ENCODE assay signal across 8 cellular contexts in genomic region chr11:35619030-35619753, GRCh38. TPM values are rescaled to one million over a fixed set of nuclear protein-coding genes. Genes with fewer than 3 reads are reported as not detected.
A peak's percentile ranks its signal among the peaks of the same experiment; 100 is the strongest.
DNase-seq lines count a peak whose midpoint lies in the region; ATAC-seq and TF ChIP-seq lines count a peak whose summit lies in the region.

No MANE protein-coding gene starts in this region.

- H3K27ac ChIP-seq in BLaER1 treated with 17β-estradiol and CSF1 and Interleukin-3, amounts not matched to agents 10 nM and 100 nM, result peak overlapping the region; percentile 76 to 97 (median 95)
- peak overlapping the region in 1 of 2 donors; percentile 88 for H3K27ac ChIP-seq in coronary artery
- peak overlapping the region; percentile 38 to 56 for H3K27ac ChIP-seq in liver (ENCODE audit: low read depth in 1 of 2, low read length in 2 of 2)

- DNase-seq in RPMI7951 (ENCODE audit: low read depth) (peak; percentile 48), coronary artery (ENCODE audit: low spot score) (no peak), T-helper 9 cell (no peak)

- TF ChIP-seq CTCF in coronary artery (IDR thresholded peaks at IDR 0.05) (no peak), liver (IDR thresholded peaks at IDR 0.05; ENCODE audit: low read depth, low read length, missing input control) (no peak)

- no peaks in the 10 kb centered on the region for H3K9me3 Mint-ChIP-seq in stimulated activated naive CD8-positive, alpha-beta T cell treated with anti-CD3 and anti-CD28 coated beads, Interleukin-15, Interleukin-2, amounts not matched to agents 100 ng/mL and 50 ng/mL, for 24 hours

- peak overlapping the region; percentile 70 for H3K4me3 Mint-ChIP-seq in stimulated activated naive CD8-positive, alpha-beta T cell treated with anti-CD3 and anti-CD28 coated beads, Interleukin-15, Interleukin-2, amounts not matched to agents 100 ng/mL and 50 ng/mL, for 24 hours

- H3K27me3 Mint-ChIP-seq in stimulated activated naive CD8-positive, alpha-beta T cell treated with anti-CD3 and anti-CD28 coated beads, Interleukin-15, Interleukin-2, amounts not matched to agents 100 ng/mL and 50 ng/mL, for 24 hours, result peaks cover 69% of the 10 kb centered on the region

- no peaks in the 10 kb centered on the region for H3K36me3 Mint-ChIP-seq in stimulated activated naive CD8-positive, alpha-beta T cell treated with anti-CD3 and anti-CD28 coated beads, Interleukin-15, Interleukin-2, amounts not matched to agents 100 ng/mL and 50 ng/mL, for 24 hours (ENCODE audit: low read depth)

- peak overlapping the region; percentile 68 to 89 (median 82) for H3K4me3 ChIP-seq in BLaER1 treated with 17β-estradiol and CSF1 and Interleukin-3, amounts not matched to agents 10 nM and 100 nM
- H3K4me3 ChIP-seq in coronary artery, result peak overlapping the region; percentile 86
- peak overlapping the region; percentile 42 to 73 (median 66) for H3K4me3 ChIP-seq in liver (ENCODE audit: low read depth in 1 of 3, low read length in 3 of 3)

- H3K36me3 ChIP-seq in BLaER1 treated with 17β-estradiol and CSF1 and Interleukin-3, amounts not matched to agents 10 nM and 100 nM, result peaks cover 0 to 13% (median 0%) of the 10 kb centered on the region in 11 experiments; a peak in 4 of 22 replicates
- no peaks in the 10 kb centered on the region for H3K36me3 ChIP-seq in liver (ENCODE audit: control insufficient read depth in 4 of 4, insufficient read depth in 3 of 4, low read depth in 1 of 4, low read length in 3 of 4)

- 1% methylated on average over 80 of the region's 80 CpGs for WGBS in liver

- TF ChIP-seq RAD21 in liver (IDR thresholded peaks at IDR 0.05), result peak in 1 of 2 donors; percentile 27

- no peaks in the 10 kb centered on the region for H3K27me3 ChIP-seq in BLaER1 treated with 17β-estradiol and CSF1 and Interleukin-3, amounts not matched to agents 10 nM and 100 nM
- peaks cover 0 to 3% (median 0%) of the 10 kb centered on the region in 4 donors for H3K27me3 ChIP-seq in liver (ENCODE audit: control insufficient read depth in 4 of 4, insufficient read depth in 4 of 4, low read length in 3 of 4)

- H3K4me2 ChIP-seq in BLaER1 treated with 17β-estradiol and CSF1 and Interleukin-3, amounts not matched to agents 10 nM and 100 nM, result peak overlapping the region; percentile 85 to 99 (median 97)

- H3K4me1 ChIP-seq in BLaER1 treated with 17β-estradiol and CSF1 and Interleukin-3, amounts not matched to agents 10 nM and 100 nM, result peaks cover 46 to 55% (median 49%) of the 10 kb centered on the region in 10 experiments
- peaks cover 11 to 27% (median 21%) of the 10 kb centered on the region in 4 donors for H3K4me1 ChIP-seq in liver (ENCODE audit: control insufficient read depth in 4 of 4, insufficient read depth in 4 of 4, low read length in 3 of 4)

- H3K9me3 ChIP-seq in BLaER1 treated with 17β-estradiol and CSF1 and Interleukin-3, amounts not matched to agents 10 nM and 100 nM (replicated peaks in 1 of 11), result no peaks in the 10 kb centered on the region
- no peaks in the 10 kb centered on the region for H3K9me3 ChIP-seq in liver (ENCODE audit: control insufficient read depth in 4 of 4, low read length in 3 of 4)

- H4K20me1 ChIP-seq in BLaER1 treated with 17β-estradiol and CSF1 and Interleukin-3, amounts not matched to agents 10 nM and 100 nM, result peaks cover 0 to 48% (median 19%) of the 10 kb centered on the region in 11 experiments; a peak in 12 of 22 replicates

- H3K27ac Mint-ChIP-seq in stimulated activated naive CD8-positive, alpha-beta T cell treated with anti-CD3 and anti-CD28 coated beads, Interleukin-15, Interleukin-2, amounts not matched to agents 100 ng/mL and 50 ng/mL, for 24 hours, result no peak overlapping the region

- ATAC-seq in GM18861 (IDR thresholded peaks at IDR 0.05; ENCODE audit: unreplicated experiment) (peak; percentile 20), HG03103 (IDR thresholded peaks at IDR 0.05; ENCODE audit: low read depth, unreplicated experiment) (peak; percentile 27)

- H3K9ac ChIP-seq in BLaER1 treated with 17β-estradiol and CSF1 and Interleukin-3, amounts not matched to agents 10 nM and 100 nM, result peak overlapping the region; percentile 90 to 99 (median 95)
- H3K9ac ChIP-seq in liver (ENCODE audit: low read depth in 1 of 2, low read length in 2 of 2), result no peak overlapping the region

- peaks cover 19% of the 10 kb centered on the region for H3K4me1 Mint-ChIP-seq in stimulated activated naive CD8-positive, alpha-beta T cell treated with anti-CD3 and anti-CD28 coated beads, Interleukin-15, Interleukin-2, amounts not matched to agents 100 ng/mL and 50 ng/mL, for 24 hours (ENCODE audit: low read depth)

TF ChIP-seq in liver, 16 proteins besides CTCF, POLR2A, EP300 and RAD21:
- TF ChIP-seq GABPA (IDR thresholded peaks at IDR 0.05 in 1 of 2, conservative IDR thresholded peaks at IDR 0.05 in 1 of 2), result no peak
- TF ChIP-seq TAF1 (conservative IDR thresholded peaks at IDR 0.05), result no peak
- no peak for TF ChIP-seq ATF3 (IDR thresholded peaks at IDR 0.05)
- no peak for TF ChIP-seq EGR1 (IDR thresholded peaks at IDR 0.05; ENCODE audit: low read depth in 2 of 2)
- TF ChIP-seq NR2F2 (IDR thresholded peaks at IDR 0.05), result no peak
- TF ChIP-seq JUND (IDR thresholded peaks at IDR 0.05), result no peak
- TF ChIP-seq HNF4G (IDR thresholded peaks at IDR 0.05), result no peak
- TF ChIP-seq RXRA (IDR thresholded peaks at IDR 0.05), result no peak
- no peak for TF ChIP-seq SP1 (IDR thresholded peaks at IDR 0.05)
- TF ChIP-seq ZBTB33 (IDR thresholded peaks at IDR 0.05), result no peak
- TF ChIP-seq YY1 (IDR thresholded peaks at IDR 0.05), result no peak
- no peak for TF ChIP-seq FOXA2 (IDR thresholded peaks at IDR 0.05)
- no peak for TF ChIP-seq MAX (IDR thresholded peaks at IDR 0.05)
- no peak for TF ChIP-seq FOXA1 (IDR thresholded peaks at IDR 0.05)
- TF ChIP-seq HNF4A (conservative IDR thresholded peaks at IDR 0.05), result no peak

RNA-seq across cellular contexts. Expression of gene FJX1, which starts 0.9 kb away (rescaled TPM):
- total RNA-seq in RPMI7951 (2014; rRNA removed; shearing (Covaris generic)), result 7.0 and 7.9 TPM in 2 replicates
- 1 to 10 TPM; 1.2 to 3.0 TPM for total RNA-seq in liver
- polyA plus RNA-seq in liver, result 1 to 10 TPM in 1 of 2 donors, under 1 TPM in 1; 0.46 to 1.1 TPM

RNA-seq across cellular contexts. Expression of gene TRIM44, which starts 43.4 kb away (rescaled TPM):
- total RNA-seq in RPMI7951 (2014; rRNA removed; shearing (Covaris generic)), result 18.2 and 27.6 TPM in 2 replicates
- total RNA-seq in liver, result 10 to 100 TPM in 1 of 2 donors, 1 to 10 TPM in 1; 3.7 to 15.1 TPM
- polyA plus RNA-seq in liver, result 10 to 100 TPM; 10.2 to 10.7 TPM

Comparison
In these comparisons a context has a peak if more than half of its experiments do, and no peak if none do; other contexts are left out.
1. H3K9ac ChIP-seq: peak in BLaER1 treated with 17β-estradiol and CSF1 and Interleukin-3, amounts not matched to agents 10 nM and 100 nM (11 of 11); none in liver (0 of 2).
2. Peak in every context shown above with its lines, with median percentiles within 50 percentile points of each other: H3K4me3 ChIP-seq.